ENCODE assay signal across 8 cellular contexts in genomic region chr6:11496152-11497060, GRCh38. TPM values are rescaled to one million over a fixed set of nuclear protein-coding genes. Genes with fewer than 3 reads are reported as not detected.
DNase-seq lines count a peak whose midpoint lies in the region; ATAC-seq and TF ChIP-seq lines count a peak whose summit lies in the region.

No MANE protein-coding gene starts in this region.

- peaks cover 5% of the 10 kb centered on the region for H3K4me1 Mint-ChIP-seq in activated T-cell treated with anti-CD3 and anti-CD28 coated beads, Interleukin-2, amount 50 U/mL, for 4 hours (ENCODE audit: low read depth)

- H3K27me3 ChIP-seq in Panc1 (ENCODE audit: control insufficient read depth, insufficient read depth, low read length) (no peaks in the 10 kb centered on the region; the same call in 1 of the 2 replicates), testis (no peaks in the 10 kb centered on the region)

- H3K9me3 Mint-ChIP-seq in activated T-cell treated with anti-CD3 and anti-CD28 coated beads, Interleukin-2, amount 50 U/mL, for 4 hours = peaks cover 4% of the 10 kb centered on the region

- 32 to 36% methylated on average over 12 of the region's 12 CpGs for WGBS in testis, 2 donors

- no peaks in the 10 kb centered on the region for H3K4me1 ChIP-seq in Panc1 (ENCODE audit: control insufficient read depth, insufficient read depth, low read length)
- peaks cover 9% of the 10 kb centered on the region for H3K4me1 ChIP-seq in testis

- H3K9me3 ChIP-seq in Panc1 (ENCODE audit: control insufficient read depth, insufficient read depth, low read depth, low read length) = no peaks in the 10 kb centered on the region
- no peaks in the 10 kb centered on the region for H3K9me3 ChIP-seq in testis

- POLR2A ChIA-PET in Panc1 (lab: Charles Lee) = no interaction called here

- TF ChIP-seq CTCF in Panc1 (IDR thresholded peaks at IDR 0.05) (peak; percentile 86), fibroblast of the aortic adventitia (IDR thresholded peaks at IDR 0.05; ENCODE audit: insufficient read depth, low read length) (peak; percentile 80), testis (IDR thresholded peaks at IDR 0.05) (peak; percentile 82 to 98 (median 96))

- H3K4me3 ChIP-seq in Jurkat, Clone E6-1 (ENCODE audit: low read length) = no peak overlapping the region
- H3K4me3 ChIP-seq in Panc1 (ENCODE audit: low read depth in 2 of 2, low read length in 2 of 2) = no peak overlapping the region
- no peak overlapping the region for H3K4me3 ChIP-seq in fibroblast of the aortic adventitia (ENCODE audit: low read depth, low read length)
- no peak overlapping the region for H3K4me3 ChIP-seq in testis

- ATAC-seq in GM21576 (IDR thresholded peaks at IDR 0.05; ENCODE audit: unreplicated experiment) = peak; percentile 63
- peak; percentile 90 for ATAC-seq in Panc1
- ATAC-seq in activated T-cell treated with anti-CD3 and anti-CD28 coated beads, Interleukin-2, amount 50 U/mL, for 4 hours = peak; percentile 89 to 91

- no peaks in the 10 kb centered on the region for H3K27me3 Mint-ChIP-seq in activated T-cell treated with anti-CD3 and anti-CD28 coated beads, Interleukin-2, amount 50 U/mL, for 4 hours (ENCODE audit: low read depth)

- intact Hi-C loops in Panc1 (cut with micrococcal nuclease; ENCODE audit: unreplicated experiment) (loop anchor here (1.0 to 5.0 kb wide), 4 partner anchors 78 to 544 kb away; no protein-coding TSS in a partner anchor), testis (cut with DNase I; ENCODE audit: low total_unique reads) (loop anchor here (2.0 kb wide), 1 partner anchor 352 kb away; no protein-coding TSS in a partner anchor)

- CTCF ChIA-PET in Panc1 (lab: Charles Lee) = interaction anchor here (0.5 to 1.1 kb wide), 8 partner anchors 11 to 485 kb away, joined by 3 to 7 read pairs (median 4); no protein-coding TSS in a partner anchor

- DNase-seq in DMS153 treated with DMSO at 0.1 percent for 48 hours (lab: John Stamatoyannopoulos, UW; ENCODE audit: unreplicated experiment) (peak; percentile 25), Panc1 (ENCODE audit: low read depth, low spot score) (peak; percentile 72), fibroblast of the aortic adventitia (ENCODE audit: low read depth) (peak; percentile 91), non-pigmented ciliary epithelial cell (ENCODE audit: low read depth) (peak; percentile 74), testis (peak; percentile 68)
- peak; percentile 79 for DNase-seq in Jurkat, Clone E6-1 (ENCODE audit: low read depth, low spot score)
- DNase-seq in activated T-cell treated with anti-CD3 and anti-CD28 coated beads, Interleukin-2, amount 50 U/mL, for 4 hours = peak; percentile 65

- in situ Hi-C loops in Panc1 (cut with HindIII; ENCODE audit: low pct_unique_long_range_greater_than_20kb, low sequenced_read_pairs) = no loop called here

- H3K36me3 Mint-ChIP-seq in activated T-cell treated with anti-CD3 and anti-CD28 coated beads, Interleukin-2, amount 50 U/mL, for 4 hours (ENCODE audit: insufficient read depth) = no peaks in the 10 kb centered on the region

- H3K36me3 ChIP-seq in Panc1 (ENCODE audit: control insufficient read depth, insufficient read depth, low read length) (no peaks in the 10 kb centered on the region), testis (ENCODE audit: low read depth, missing control alignments) (no peaks in the 10 kb centered on the region)

- TF ChIP-seq POLR2A in testis (IDR thresholded peaks at IDR 0.05) = no peak

- H3K27ac ChIP-seq in Panc1 (ENCODE audit: low read length) (no peak overlapping the region), testis (peak overlapping the region; percentile 32 to 48)

- H3K4me3 Mint-ChIP-seq in activated T-cell treated with anti-CD3 and anti-CD28 coated beads, Interleukin-2, amount 50 U/mL, for 4 hours = no peak overlapping the region

- BruUV-seq in Panc1 (replicated peaks; lab: Mats Ljungman, UMichigan) = no TSS peak

RNA-seq across cellular contexts. Expression of gene TMEM170B, which starts 41.1 kb away (rescaled TPM):
- polyA plus RNA-seq in Jurkat, Clone E6-1 (2012; ENCODE audit: insufficient read depth, insufficient read length) = 4.2 TPM
- total RNA-seq in Panc1 (2021; ENCODE audit: unreplicated experiment) (1.3 TPM), fibroblast of the aortic adventitia (ENCODE audit: low replicate concordance) (1.4 and 2.5 TPM in 2 replicates), testis (1 to 10 TPM; 6.5 to 8.0 TPM)
- polyA plus RNA-seq in Panc1 (2012; ENCODE audit: insufficient read length) = 0.44 TPM
- 1 to 10 TPM; 1.1 to 1.6 (median 1.2) TPM for total RNA-seq in activated T-cell treated with anti-CD3 and anti-CD28 coated beads, Interleukin-2, amount 50 U/mL, for 4 hours
- 5.6 TPM for polyA plus RNA-seq in testis (ENCODE audit: insufficient read depth, low read depth, low replicate concordance)

Comparison
In these comparisons a context has a peak if more than half of its experiments do, and no peak if none do; other contexts are left out.
1. DNase-seq: peak in every context shown above with its lines; median percentile 91 in fibroblast of the aortic adventitia; 79 in Jurkat, Clone E6-1; 74 in non-pigmented ciliary epithelial cell; 72 in Panc1; 68 in testis; 65 in activated T-cell treated with anti-CD3 and anti-CD28 coated beads, Interleukin-2, amount 50 U/mL, for 4 hours; 25 in DMS153 treated with DMSO at 0.1 percent for 48 hours.